9 cellular contexts compared by ENCODE assay signal in the genomic region with DNA sequence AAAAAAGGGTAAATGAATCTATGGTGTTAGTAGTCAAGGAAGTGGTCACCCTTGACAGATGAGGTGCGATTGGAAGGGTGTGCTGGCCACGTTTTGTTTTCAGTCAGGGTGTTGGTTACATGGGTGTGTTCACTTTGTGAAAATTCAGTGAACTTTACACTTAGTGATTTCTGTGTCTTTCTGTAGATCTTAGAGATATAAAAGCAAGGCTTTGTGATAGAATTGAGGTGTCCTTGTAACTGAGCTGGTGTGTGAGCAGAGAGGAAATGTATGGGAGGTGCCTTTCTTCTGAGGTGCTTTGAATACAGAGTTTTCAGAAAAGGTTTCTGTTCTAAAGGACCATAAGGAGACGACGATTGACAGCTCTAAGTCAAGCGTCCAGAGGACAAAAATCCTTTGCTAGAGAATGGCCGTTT.
DNase-seq lines count a peak whose midpoint lies in the region; ATAC-seq and TF ChIP-seq lines count a peak whose summit lies in the region.
"Had no signal": no experiment of that assay in that cellular context is flagged by ENCODE, and none has a peak within 500 bp of the region (broad histone marks: within the 10 kb centered on the region; RNA-seq: fewer than 3 reads in every experiment).

No MANE protein-coding gene starts in this region.

- no peaks in the 10 kb centered on the region for H3K27me3 Mint-ChIP-seq in activated CD4-positive, alpha-beta T cell treated with anti-CD3 and anti-CD28 coated beads for 36 hours
- H3K27me3 Mint-ChIP-seq in activated naive CD4-positive, alpha-beta T cell treated with anti-CD3 and anti-CD28 coated beads, Interleukin-2, amount 10 ng/mL, durations not matched to agents 7 days and 5 days: no peaks in the 10 kb centered on the region

- no peaks in the 10 kb centered on the region for H3K4me1 ChIP-seq in BE2C
- H3K4me1 ChIP-seq: A549 had no signal

- no peaks in the 10 kb centered on the region for H3K36me3 ChIP-seq in BE2C

- H3K4me3 Mint-ChIP-seq in activated CD4-positive, alpha-beta T cell treated with anti-CD3 and anti-CD28 coated beads for 36 hours: peak overlapping the region; percentile 49
- H3K4me3 Mint-ChIP-seq in activated naive CD4-positive, alpha-beta T cell treated with anti-CD3 and anti-CD28 coated beads, Interleukin-2, amount 10 ng/mL, durations not matched to agents 7 days and 5 days: peak overlapping the region; percentile 65

- CTCF ChIA-PET in activated CD4-positive, alpha-beta T cell treated with anti-CD3 and anti-CD28 coated beads for 36 hours (lab: Charles Lee): interaction anchor here (0.8 to 1.0 kb wide), 2 partner anchors 67 to 740 kb away, joined by 4 read pairs; no protein-coding TSS in a partner anchor
- CTCF ChIA-PET in activated naive CD4-positive, alpha-beta T cell treated with anti-CD3 and anti-CD28 coated beads, Interleukin-2, amount 10 ng/mL, durations not matched to agents 7 days and 5 days (lab: Charles Lee): interaction anchor here (1.0 kb wide), 1 partner anchor 150 kb away, joined by 3 read pairs; no protein-coding TSS in a partner anchor

- peaks cover 11% of the 10 kb centered on the region for H3K36me3 Mint-ChIP-seq in activated CD4-positive, alpha-beta T cell treated with anti-CD3 and anti-CD28 coated beads for 36 hours (ENCODE audit: low read depth)
- peaks cover 72% of the 10 kb centered on the region for H3K36me3 Mint-ChIP-seq in activated naive CD4-positive, alpha-beta T cell treated with anti-CD3 and anti-CD28 coated beads, Interleukin-2, amount 10 ng/mL, durations not matched to agents 7 days and 5 days

- H3K4me3 ChIP-seq in BE2C (ENCODE audit: low read depth, low read length): no peak overlapping the region
- H3K4me3 ChIP-seq: A549 had no signal

- POLR2A ChIA-PET in activated CD4-positive, alpha-beta T cell treated with anti-CD3 and anti-CD28 coated beads for 36 hours (lab: Charles Lee): no interaction called here

- ATAC-seq in activated CD4-positive, alpha-beta T cell treated with anti-CD3 and anti-CD28 coated beads for 36 hours: peak; percentile 89
- peak; percentile 78 for ATAC-seq in HG03280 (IDR thresholded peaks at IDR 0.05; ENCODE audit: unreplicated experiment)
- ATAC-seq: A549 had no signal

- intact Hi-C loops in activated CD4-positive, alpha-beta T cell treated with anti-CD3 and anti-CD28 coated beads for 36 hours (cut with DNase I, micrococcal nuclease): loop anchor here (2.0 to 5.0 kb wide), 5 partner anchors 85 to 385 kb away; no protein-coding TSS in a partner anchor

- no peak for TF ChIP-seq CTCF in BE2C (IDR thresholded peaks at IDR 0.05; ENCODE audit: low read depth, low read length)

- H3K27ac Mint-ChIP-seq in activated CD4-positive, alpha-beta T cell treated with anti-CD3 and anti-CD28 coated beads for 36 hours: peak overlapping the region; percentile 91
- H3K27ac Mint-ChIP-seq in activated naive CD4-positive, alpha-beta T cell treated with anti-CD3 and anti-CD28 coated beads, Interleukin-2, amount 10 ng/mL, durations not matched to agents 7 days and 5 days: peak overlapping the region; percentile 93

- H3K9me3 ChIP-seq in BE2C: no peaks in the 10 kb centered on the region
- H3K9me3 ChIP-seq: A549 had no signal

- H3K4me1 Mint-ChIP-seq in activated CD4-positive, alpha-beta T cell treated with anti-CD3 and anti-CD28 coated beads for 36 hours: peaks cover 76% of the 10 kb centered on the region
- peaks cover 83% of the 10 kb centered on the region for H3K4me1 Mint-ChIP-seq in activated naive CD4-positive, alpha-beta T cell treated with anti-CD3 and anti-CD28 coated beads, Interleukin-2, amount 10 ng/mL, durations not matched to agents 7 days and 5 days

- H3K27me3 ChIP-seq in BE2C: no peaks in the 10 kb centered on the region

- H3K9me3 Mint-ChIP-seq in activated CD4-positive, alpha-beta T cell treated with anti-CD3 and anti-CD28 coated beads for 36 hours (ENCODE audit: low read depth): no peaks in the 10 kb centered on the region
- peaks cover 13% of the 10 kb centered on the region for H3K9me3 Mint-ChIP-seq in activated naive CD4-positive, alpha-beta T cell treated with anti-CD3 and anti-CD28 coated beads, Interleukin-2, amount 10 ng/mL, durations not matched to agents 7 days and 5 days

- DNase-seq in activated CD4-positive, alpha-beta T cell treated with anti-CD3 and anti-CD28 coated beads for 36 hours: peak; percentile 72
- no peak for DNase-seq in activated CD4-positive, alpha-beta T cell treated with anti-CD3 and anti-CD28 coated beads, Interleukin-2, amount 50 U/mL, for 4 hours
- peak; percentile 85 for DNase-seq in activated naive CD4-positive, alpha-beta T cell treated with anti-CD3 and anti-CD28 coated beads, Interleukin-2, amount 10 ng/mL, durations not matched to agents 7 days and 5 days
- DNase-seq in stimulated activated naive CD4-positive, alpha-beta T cell (lab: John Stamatoyannopoulos, UW): peak in 4 of 6 experiments; percentile 28 to 88 (median 83)
- DNase-seq in BE2C (no peak), cerebellum (ENCODE audit: low spot score) (no peak), HPDE6-E6E7 (ENCODE audit: extremely low spot score) (no peak)

Comparison
In these comparisons a context has a peak if more than half of its experiments do, and no peak if none do; other contexts are left out.
1. DNase-seq: peak in activated CD4-positive, alpha-beta T cell treated with anti-CD3 and anti-CD28 coated beads for 36 hours (single experiment), activated naive CD4-positive, alpha-beta T cell treated with anti-CD3 and anti-CD28 coated beads, Interleukin-2, amount 10 ng/mL, durations not matched to agents 7 days and 5 days (single experiment) and stimulated activated naive CD4-positive, alpha-beta T cell (4 of 6); none in activated CD4-positive, alpha-beta T cell treated with anti-CD3 and anti-CD28 coated beads, Interleukin-2, amount 50 U/mL, for 4 hours (0 of 2), BE2C (single experiment), cerebellum (single experiment) and HPDE6-E6E7 (single experiment).